1 cellular context compared by ENCODE assay signal in genomic region chr1:20709868-20710267, GRCh38.
TF ChIP-seq lines count a peak whose summit lies in the region.

No MANE protein-coding gene starts in this region.

TF ChIP-seq in HepG2, 621 proteins besides CTCF, POLR2A, EP300 and RAD21:
- peak; percentile 88 for TF ChIP-seq ZNF629 (CRISPR knock-in tag; conservative IDR thresholded peaks at IDR 0.05)
- no peak for TF ChIP-seq ZNF556 (CRISPR knock-in tag; IDR thresholded peaks at IDR 0.05; ENCODE audit: borderline replicate concordance)
TF ChIP-seq in HepG2: peak in this region for 1.
